8 cellular contexts compared by ENCODE assay signal in genomic region chr5:39274388-39275085, GRCh38. TPM values are rescaled to one million over a fixed set of nuclear protein-coding genes. Genes with fewer than 3 reads are reported as not detected.
DNase-seq lines count a peak whose midpoint lies in the region; ATAC-seq, FAIRE-seq and TF ChIP-seq lines count a peak whose summit lies in the region.

No MANE protein-coding gene starts in this region.

- H3K4me3 ChIP-seq in thoracic aorta: peak overlapping the region; percentile 45
- H3K4me3 ChIP-seq in foreskin fibroblast (ENCODE audit: low read depth in 1 of 2, low read length in 2 of 2): no peak overlapping the region

- H3K27ac ChIP-seq in KOPT-K1 (ENCODE audit: low read depth, low read length, poor library complexity, severe bottlenecking): peak overlapping the region; percentile 81
- H3K27ac ChIP-seq in thoracic aorta: peak overlapping the region in 1 of 2 donors; percentile 15

- TF ChIP-seq POLR2A in GM12892 (IDR thresholded peaks at IDR 0.05; ENCODE audit: low read depth, low read length): no peak

- H3K27me3 ChIP-seq in thoracic aorta (replicated peaks; ENCODE audit: insufficient read depth): no peaks in the 10 kb centered on the region

- peak; percentile 54 for FAIRE-seq in GM12892 (lab: Jason Lieb, UNC)

- H3K4me1 ChIP-seq in thoracic aorta (ENCODE audit: control insufficient read depth in 1 of 2, low read depth in 2 of 2): no peaks in the 10 kb centered on the region

- peak; percentile 85 for ATAC-seq in GM21576 (IDR thresholded peaks at IDR 0.05; ENCODE audit: unreplicated experiment)
- no peak for ATAC-seq in thoracic aorta (ENCODE audit: insufficient number of reproducible peaks, low FRiP score, low read depth)

- no peak for TF ChIP-seq CTCF in thoracic aorta (IDR thresholded peaks at IDR 0.05)
- no peak for TF ChIP-seq CTCF in foreskin fibroblast (IDR thresholded peaks at IDR 0.05; ENCODE audit: low read depth, low read length)

- DNase-seq in GM12892 (ENCODE audit: insufficient read length) (no peak), dermis blood vessel endothelial cell (peak; percentile 36), thoracic aorta (ENCODE audit: low spot score) (no peak), foreskin fibroblast (no peak), NCI-H748 treated with DMSO at 0.1 percent for 48 hours (lab: John Stamatoyannopoulos, UW) (no peak)
- no peak for DNase-seq in stimulated activated CD4-positive, alpha-beta T cell treated with anti-CD3 and anti-CD28 coated beads, Interleukin-1b, Interleukin-23, amount 100 ng/mL, for 48 hours

- H3K36me3 ChIP-seq in KOPT-K1 (ENCODE audit: insufficient read depth, low read length): no peaks in the 10 kb centered on the region
- H3K36me3 ChIP-seq in thoracic aorta: no peaks in the 10 kb centered on the region

- no peaks in the 10 kb centered on the region for H3K9me3 ChIP-seq in KOPT-K1 (ENCODE audit: insufficient read depth, low read length, poor library complexity, severe bottlenecking)
- no peaks in the 10 kb centered on the region for H3K9me3 ChIP-seq in thoracic aorta

RNA-seq across cellular contexts. Expression of gene FYB1, which starts 55.2 kb away (rescaled TPM):
- 0.76 TPM for polyA plus RNA-seq in GM12892 (2012; ENCODE audit: missing spikeins)
- total RNA-seq in dermis blood vessel endothelial cell: not detected in 2 replicates
- total RNA-seq in thoracic aorta: 10 to 100 TPM; 12.9 to 29.8 TPM

Comparison
In these comparisons a context has a peak if more than half of its experiments do, and no peak if none do; other contexts are left out.
1. RNA of gene FYB1, which starts 55.2 kb away (total RNA-seq): 12.9 to 29.8 TPM in thoracic aorta; not detected in dermis blood vessel endothelial cell; every median in the first group is over 10 times any median in the second.